16 cellular contexts compared by ENCODE assay signal in the genomic region with DNA sequence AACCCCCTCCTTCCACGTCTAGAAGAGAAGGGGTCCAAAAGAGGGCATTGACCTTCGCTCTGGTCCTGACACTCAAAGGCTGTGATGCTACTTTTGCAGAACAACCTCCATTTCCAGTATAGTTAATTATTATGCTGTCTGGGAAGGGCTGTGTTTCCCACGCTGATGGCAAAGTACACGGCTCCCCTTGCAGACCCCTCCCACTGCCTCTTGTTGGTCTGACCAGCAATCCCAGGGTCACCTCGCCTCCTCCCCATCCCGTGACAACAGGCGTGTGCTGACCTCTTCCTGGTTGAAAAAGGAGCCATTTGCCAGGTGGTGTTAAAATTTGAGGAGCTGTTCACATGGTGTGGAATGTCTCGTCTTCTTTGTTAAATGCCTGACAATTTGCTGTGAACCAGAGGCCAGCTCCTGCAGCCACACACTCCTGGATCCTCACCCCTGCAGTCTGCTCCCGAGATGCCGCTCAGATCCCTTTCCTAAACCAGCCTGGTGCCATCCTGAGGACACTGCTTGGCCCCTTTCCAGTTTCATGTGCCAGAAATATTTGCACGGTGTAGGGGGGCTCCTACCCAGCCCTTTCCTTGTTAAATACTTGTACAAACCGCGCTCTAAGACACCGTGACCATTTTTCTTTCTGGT.
"Had no signal": no experiment of that assay in that cellular context is flagged by ENCODE, and none has a peak within 500 bp of the region (broad histone marks: within the 10 kb centered on the region; RNA-seq: fewer than 3 reads in every experiment).

No MANE protein-coding gene starts in this region.

- H3K27ac ChIP-seq: esophagus squamous epithelium, left lung, ovary, upper lobe of right lung had no signal

- H3K4me3 ChIP-seq: esophagus squamous epithelium, left lung, ovary, upper lobe of right lung had no signal

- H3K9me3 ChIP-seq: esophagus squamous epithelium, left lung, ovary, upper lobe of right lung had no signal

- H3K36me3 ChIP-seq: esophagus squamous epithelium, left lung, ovary, upper lobe of right lung had no signal

- DNase-seq: activated CD4-positive, alpha-beta T cell treated with anti-CD3 and anti-CD28 coated beads, Interleukin-2, amount 10 ng/mL, durations not matched to agents 7 days and 5 days; activated CD4-positive, CD25-positive, alpha-beta regulatory T cell; activated naive CD4-positive, alpha-beta T cell treated with Interleukin-2 at 50 U/mL for 16 hours; central memory CD4-positive, alpha-beta T cell; dermis blood vessel endothelial cell; esophagus squamous epithelium; foreskin fibroblast; left lung; ovary; stimulated activated CD4-positive, alpha-beta T cell treated with anti-CD3 and anti-CD28 coated beads, Interleukin-2, amount 100 ng/mL, for 48 hours; stimulated activated naive CD8-positive, alpha-beta T cell treated with anti-CD3 and anti-CD28 coated beads, Interleukin-15, Interleukin-2, amounts not matched to agents 100 U/mL and 50 U/mL, for 24 hours; T-helper 2 cell; upper lobe of right lung had no signal

- H3K4me1 Mint-ChIP-seq: activated CD4-positive, alpha-beta T cell treated with anti-CD3 and anti-CD28 coated beads, Interleukin-2, amount 10 ng/mL, durations not matched to agents 7 days and 5 days had no signal

- H3K4me3 Mint-ChIP-seq: activated CD4-positive, alpha-beta T cell treated with anti-CD3 and anti-CD28 coated beads, Interleukin-2, amount 10 ng/mL, durations not matched to agents 7 days and 5 days; natural killer cell treated with Interleukin-12 subunit alpha and Interleukin-12 subunit beta and Interleukin-15 and Interleukin-18, amount 100 ng/mL, for 72 hours had no signal

- H3K27me3 ChIP-seq: ovary had no signal

- ATAC-seq: left lung; stimulated activated naive CD8-positive, alpha-beta T cell treated with anti-CD3 and anti-CD28 coated beads, Interleukin-15, Interleukin-2, amounts not matched to agents 100 U/mL and 50 U/mL, for 24 hours; upper lobe of right lung had no signal

- H3K4me1 ChIP-seq: esophagus squamous epithelium, left lung, upper lobe of right lung had no signal

- H3K36me3 Mint-ChIP-seq: natural killer cell treated with Interleukin-12 subunit alpha and Interleukin-12 subunit beta and Interleukin-15 and Interleukin-18, amount 100 ng/mL, for 72 hours had no signal

- FAIRE-seq: endometrium, TTC549 had no signal

- H3K27ac Mint-ChIP-seq: activated CD4-positive, alpha-beta T cell treated with anti-CD3 and anti-CD28 coated beads, Interleukin-2, amount 10 ng/mL, durations not matched to agents 7 days and 5 days; natural killer cell treated with Interleukin-12 subunit alpha and Interleukin-12 subunit beta and Interleukin-15 and Interleukin-18, amount 100 ng/mL, for 72 hours had no signal
